ENCODE assay signal across 8 cellular contexts in the genomic region with DNA sequence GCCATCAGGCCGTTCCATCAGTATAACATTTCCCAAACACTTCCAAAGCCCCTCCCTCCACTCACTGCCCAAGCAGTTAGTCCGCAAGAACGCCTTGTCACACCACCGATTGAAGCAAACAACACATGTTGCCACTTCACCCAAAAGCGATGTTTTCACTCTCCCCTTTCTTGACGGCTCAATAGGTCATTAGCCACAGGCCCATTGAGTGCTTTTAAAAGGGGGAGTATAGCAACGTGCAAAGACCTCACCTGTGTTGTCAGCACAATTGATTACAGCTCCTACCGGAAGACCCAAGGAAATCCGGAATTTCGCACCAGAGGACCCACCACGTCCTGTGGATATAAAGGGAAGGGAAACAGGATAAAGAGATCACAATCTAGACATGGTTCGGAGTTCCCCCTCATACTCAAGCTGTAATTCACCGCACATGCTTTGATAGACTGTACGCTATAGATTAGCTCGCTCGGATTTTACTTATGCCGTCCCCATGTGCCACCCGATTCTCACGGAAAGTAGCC. TPM values are rescaled to one million over a fixed set of nuclear protein-coding genes. Genes with fewer than 3 reads are reported as not detected.
DNase-seq lines count a peak whose midpoint lies in the region; ATAC-seq and TF ChIP-seq lines count a peak whose summit lies in the region.

No MANE protein-coding gene starts in this region.

- peaks cover 53% of the 10 kb centered on the region for H3K36me3 Mint-ChIP-seq in activated naive CD8-positive, alpha-beta T cell treated with anti-CD3 and anti-CD28 coated beads for 36 hours
- peaks cover 66% of the 10 kb centered on the region for H3K36me3 Mint-ChIP-seq in stimulated activated effector memory CD8-positive, alpha-beta T cell treated with anti-CD3 and anti-CD28 coated beads, Interleukin-12 subunit alpha, Interleukin-12 subunit beta, amount 100 ng/mL, for 72 hours

- H3K9me3 ChIP-seq in iPS DF 6.9 (ENCODE audit: control insufficient read depth, insufficient read depth, low read length), result no peaks in the 10 kb centered on the region

- no peak for DNase-seq in activated naive CD8-positive, alpha-beta T cell treated with anti-CD3 and anti-CD28 coated beads for 36 hours
- DNase-seq in iPS DF 6.9 (ENCODE audit: low read depth, low spot score), result no peak
- DNase-seq in stimulated activated effector memory CD8-positive, alpha-beta T cell treated with anti-CD3 and anti-CD28 coated beads, Interleukin-12 subunit alpha, Interleukin-12 subunit beta, amount 100 ng/mL, for 72 hours (ENCODE audit: low spot score in 2 of 2), result peak in 1 of 2 donors; percentile 57
- DNase-seq in retina, result no peak
- DNase-seq in HuH-7 (ENCODE audit: low spot score), result no peak
- no peak for DNase-seq in amniotic stem cell (lab: John Stamatoyannopoulos, UW)

- peak overlapping the region; percentile 63 for H3K4me3 ChIP-seq in iPS DF 6.9 (ENCODE audit: low read length)

- peaks cover 26% of the 10 kb centered on the region; the same call in 1 of the 2 replicates for H3K36me3 ChIP-seq in iPS DF 6.9 (ENCODE audit: control insufficient read depth, insufficient read depth, low read length)

- no peaks in the 10 kb centered on the region for H3K27me3 ChIP-seq in iPS DF 6.9 (ENCODE audit: control insufficient read depth, insufficient read depth, low read length)

- no peaks in the 10 kb centered on the region for H3K4me1 ChIP-seq in iPS DF 6.9 (ENCODE audit: control insufficient read depth, insufficient read depth, low read length)

- WGBS in iPS DF 6.9 (ENCODE audit: insufficient coverage, insufficient read length), result no CpG with 5 or more reads among the region's 19 CpGs

- no peak for TF ChIP-seq CTCF in 22Rv1 (IDR thresholded peaks at IDR 0.05)

- peak; percentile 1 for ATAC-seq in HG02970 (IDR thresholded peaks at IDR 0.05; ENCODE audit: low FRiP score, unreplicated experiment)
- peak; percentile 7 for ATAC-seq in stimulated activated effector memory CD8-positive, alpha-beta T cell treated with anti-CD3 and anti-CD28 coated beads, Interleukin-12 subunit alpha, Interleukin-12 subunit beta, amount 100 ng/mL, for 72 hours

- peak overlapping the region; percentile 88 for H3K27ac ChIP-seq in 22Rv1
- H3K27ac ChIP-seq in iPS DF 6.9 (ENCODE audit: low read length), result no peak overlapping the region

- no peaks in the 10 kb centered on the region for H3K9me3 Mint-ChIP-seq in activated naive CD8-positive, alpha-beta T cell treated with anti-CD3 and anti-CD28 coated beads for 36 hours
- H3K9me3 Mint-ChIP-seq in stimulated activated effector memory CD8-positive, alpha-beta T cell treated with anti-CD3 and anti-CD28 coated beads, Interleukin-12 subunit alpha, Interleukin-12 subunit beta, amount 100 ng/mL, for 72 hours, result no peaks in the 10 kb centered on the region

- H3K4me1 Mint-ChIP-seq in activated naive CD8-positive, alpha-beta T cell treated with anti-CD3 and anti-CD28 coated beads for 36 hours, result peaks cover 38% of the 10 kb centered on the region
- H3K4me1 Mint-ChIP-seq in stimulated activated effector memory CD8-positive, alpha-beta T cell treated with anti-CD3 and anti-CD28 coated beads, Interleukin-12 subunit alpha, Interleukin-12 subunit beta, amount 100 ng/mL, for 72 hours, result peaks cover 51% of the 10 kb centered on the region

- peak overlapping the region; percentile 98 for H3K4me3 Mint-ChIP-seq in activated naive CD8-positive, alpha-beta T cell treated with anti-CD3 and anti-CD28 coated beads for 36 hours
- H3K4me3 Mint-ChIP-seq in stimulated activated effector memory CD8-positive, alpha-beta T cell treated with anti-CD3 and anti-CD28 coated beads, Interleukin-12 subunit alpha, Interleukin-12 subunit beta, amount 100 ng/mL, for 72 hours, result peak overlapping the region; percentile 100

- no peaks in the 10 kb centered on the region for H3K27me3 Mint-ChIP-seq in activated naive CD8-positive, alpha-beta T cell treated with anti-CD3 and anti-CD28 coated beads for 36 hours

- peak overlapping the region; percentile 96 for H3K27ac Mint-ChIP-seq in activated naive CD8-positive, alpha-beta T cell treated with anti-CD3 and anti-CD28 coated beads for 36 hours
- H3K27ac Mint-ChIP-seq in stimulated activated effector memory CD8-positive, alpha-beta T cell treated with anti-CD3 and anti-CD28 coated beads, Interleukin-12 subunit alpha, Interleukin-12 subunit beta, amount 100 ng/mL, for 72 hours, result peak overlapping the region; percentile 100

RNA-seq across cellular contexts. Expression of a gene that starts 0.7 kb away (rescaled TPM):
- 1,000 to 10,000 TPM; 1,956 to 1,966 TPM for total RNA-seq in activated naive CD8-positive, alpha-beta T cell treated with anti-CD3 and anti-CD28 coated beads for 36 hours

RNA-seq across cellular contexts. Expression of a gene that starts 17.0 kb away (rescaled TPM):
- 100 to 1,000 TPM; 131 TPM for total RNA-seq in activated naive CD8-positive, alpha-beta T cell treated with anti-CD3 and anti-CD28 coated beads for 36 hours

RNA-seq across cellular contexts. Expression of a gene that starts 27.7 kb away (rescaled TPM):
- 10 to 100 TPM; 22.3 to 25.6 TPM for total RNA-seq in activated naive CD8-positive, alpha-beta T cell treated with anti-CD3 and anti-CD28 coated beads for 36 hours

RNA-seq across cellular contexts. Expression of a gene that starts 53.5 kb away (rescaled TPM):
- 10 to 100 TPM; 39.6 to 41.1 TPM for total RNA-seq in activated naive CD8-positive, alpha-beta T cell treated with anti-CD3 and anti-CD28 coated beads for 36 hours
